ENCODE assay signal across 1 cellular context in the genomic region with DNA sequence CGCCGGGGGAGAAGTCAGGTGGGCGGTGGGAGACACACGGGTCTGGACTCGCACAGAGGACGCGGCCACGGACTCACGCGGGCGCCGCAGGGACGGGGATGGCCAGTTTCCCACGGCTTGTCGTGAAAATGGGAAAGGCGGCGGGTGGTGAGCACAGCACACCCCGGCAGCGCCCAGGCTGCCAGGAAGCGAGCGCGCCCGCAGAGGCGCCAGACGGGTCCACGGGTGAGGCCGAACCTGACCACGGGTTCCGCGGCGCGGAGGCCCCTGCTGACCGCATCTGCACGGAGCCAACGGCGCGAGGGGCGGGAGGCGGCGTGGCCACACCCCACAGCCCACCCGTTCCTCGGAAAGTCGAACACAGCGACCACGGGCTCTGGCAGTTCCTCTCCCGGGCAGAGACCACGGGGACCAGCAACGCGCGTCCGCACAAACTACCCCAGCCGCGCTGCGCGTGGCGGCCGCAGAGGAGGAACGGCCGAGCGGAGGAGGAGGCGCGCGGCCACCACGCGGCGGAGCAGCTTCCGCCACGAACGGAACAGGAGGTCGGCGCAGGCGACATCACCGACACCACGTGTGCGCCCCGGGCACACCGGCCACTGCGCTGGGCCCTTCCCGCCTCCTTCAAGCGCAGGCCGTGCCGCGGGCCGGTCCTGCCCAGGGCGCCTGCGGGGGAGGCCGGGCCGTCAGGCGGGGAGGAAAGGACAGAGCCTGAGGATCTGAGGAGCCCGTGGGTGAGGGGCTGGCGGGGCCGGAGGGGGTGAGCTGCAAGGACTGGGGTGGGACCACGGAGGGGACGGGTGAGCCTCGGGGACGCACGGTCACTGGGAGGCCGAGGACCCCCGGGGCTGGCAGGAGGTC.
TF ChIP-seq lines count a peak whose summit lies in the region.

No MANE protein-coding gene starts in this region.

TF ChIP-seq in H1, 55 proteins besides CTCF, POLR2A, EP300 and RAD21:
- 0 out of 2 replicates have a peak, but pooled peaks have one; percentile 30 for TF ChIP-seq GABPA (IDR thresholded peaks at IDR 0.05; ENCODE audit: borderline replicate concordance, insufficient read depth, low read length)
- TF ChIP-seq BACH1 (IDR thresholded peaks at IDR 0.05; ENCODE audit: low read length) = no peak
TF ChIP-seq in H1: peak in this region for 1.
